In the genomic region with DNA sequence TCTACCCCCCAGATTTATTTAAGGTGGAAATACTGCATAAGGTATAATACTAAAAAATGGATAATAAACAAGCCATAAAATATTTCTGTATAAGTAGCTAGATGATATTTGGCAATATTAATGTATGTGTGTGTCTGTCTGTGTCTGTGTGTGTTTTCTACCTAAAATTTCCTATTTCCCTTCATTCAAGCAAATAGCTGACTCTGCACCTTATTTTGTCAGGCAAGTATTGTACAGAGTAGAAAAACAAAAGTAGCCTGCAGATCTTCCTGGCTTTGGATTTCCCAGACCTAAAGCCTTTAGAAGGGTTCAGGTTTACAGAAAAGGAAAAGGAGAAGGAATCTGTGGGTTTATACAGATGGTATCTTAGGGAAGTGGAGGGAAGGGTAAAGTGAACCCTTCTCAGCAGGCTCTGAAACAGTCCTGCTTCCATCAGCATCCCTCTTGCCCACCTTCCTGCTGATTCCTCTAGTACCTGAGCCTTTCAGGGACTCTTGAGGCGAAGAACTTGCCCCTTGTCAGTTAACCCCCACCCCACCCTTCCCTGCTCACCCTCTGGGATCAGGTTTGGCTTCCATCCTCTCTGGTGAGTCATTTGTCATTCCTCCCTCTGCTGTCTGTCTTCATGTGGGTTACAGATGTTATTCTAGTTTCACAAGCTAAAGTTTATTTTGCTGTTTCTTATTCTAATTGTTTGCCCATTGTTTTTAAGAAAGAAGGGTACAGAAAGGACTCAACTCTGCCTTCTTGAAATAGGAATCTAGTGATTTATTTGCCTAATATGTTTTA, we compare ENCODE assay signal across 2 cellular contexts.
TF ChIP-seq lines count a peak whose summit lies in the region.

No MANE protein-coding gene starts in this region.

TF ChIP-seq in A549, 52 proteins besides CTCF, POLR2A, EP300 and RAD21:
- TF ChIP-seq MAFK (IDR thresholded peaks at IDR 0.05; ENCODE audit: partially characterized antibody) (peak; percentile 73), EHF (CRISPR knock-in tag; IDR thresholded peaks at IDR 0.05) (no peak), MYC (IDR thresholded peaks at IDR 0.05; ENCODE audit: borderline replicate concordance, low read length) (no peak), JUN (IDR thresholded peaks at IDR 0.05) (no peak), CHD4 (IDR thresholded peaks at IDR 0.05; ENCODE audit: borderline replicate concordance) (no peak)

TF ChIP-seq in H1, 55 proteins besides CTCF, POLR2A, EP300 and RAD21:
- TF ChIP-seq JUND (IDR thresholded peaks at IDR 0.05; ENCODE audit: low read length) (0 out of 2 replicates have a peak, but pooled peaks have one; percentile 39), MAX (IDR thresholded peaks at IDR 0.05) (no peak)
